In the genomic region with DNA sequence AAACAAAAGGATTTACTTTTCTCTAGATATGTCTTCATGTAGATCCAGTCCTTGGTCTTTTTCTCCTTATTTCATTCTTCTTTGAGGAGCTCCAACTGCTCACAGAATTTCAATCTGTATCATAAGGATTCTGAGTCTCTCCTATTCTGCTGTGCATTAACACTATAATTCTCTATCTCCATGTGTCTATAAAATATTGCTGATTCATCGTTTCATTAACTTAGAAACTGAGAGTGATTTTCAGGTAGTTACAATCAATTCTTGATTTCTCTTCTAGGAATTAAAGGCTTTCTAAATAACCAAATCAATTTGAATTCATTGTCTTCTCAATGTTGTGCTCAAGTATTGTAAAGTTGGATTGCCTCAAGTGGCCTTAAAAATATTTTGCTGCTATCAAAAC, we compare ENCODE assay signal across 24 cellular contexts.
DNase-seq lines count a peak whose midpoint lies in the region; ATAC-seq, FAIRE-seq and TF ChIP-seq lines count a peak whose summit lies in the region.
"Had no signal": no experiment of that assay in that cellular context is flagged by ENCODE, and none has a peak within 500 bp of the region (broad histone marks: within the 10 kb centered on the region; RNA-seq: fewer than 3 reads in every experiment).

No MANE protein-coding gene starts in this region.

- no peak overlapping the region for H3K23ac ChIP-seq in IMR-90 (ENCODE audit: low read depth, low read length)
- no peak overlapping the region for H3K23ac ChIP-seq in H1 (ENCODE audit: insufficient read length)

- dilution Hi-C loops in IMR-90 (cut with HindIII; ENCODE audit: low sequenced_read_pairs, unreplicated experiment): no loop called here

- WGBS in HepG2 (ENCODE audit: low lambda C conversion rate): 0% methylated on average over 1 of the region's 1 CpG
- 37% methylated on average over 1 of the region's 1 CpG for WGBS in right lobe of liver (ENCODE audit: insufficient coverage, low coverage, low lambda C conversion rate, missing lambda C conversion rate)
- WGBS in IMR-90 (ENCODE audit: extremely low coverage in 2 of 2, insufficient read length in 1 of 2), 2 experiments: no CpG with 5 or more reads among the region's 1 CpG
- 81% methylated on average over 1 of the region's 1 CpG; no CpG with 5 or more reads in 1 of the 2 experiments for whole genome bisulfite sequencing in H1 (ENCODE audit: extremely low coverage in 1 of 2, insufficient coverage in 1 of 2, insufficient read length in 1 of 2, insufficient replicate concordance in 2 of 2, low coverage in 1 of 2, low lambda C conversion rate in 2 of 2, missing lambda C conversion rate in 1 of 2), 2 experiments

- H4K8ac ChIP-seq in IMR-90 (ENCODE audit: low read depth in 2 of 2, low read length in 2 of 2) (no peak overlapping the region), H1 (ENCODE audit: extremely low read depth, insufficient read depth, low read length) (no peak overlapping the region)

- TF ChIP-seq EP300 in HepG2 (IDR thresholded peaks at IDR 0.05; ENCODE audit: low read depth in 2 of 2, low read length in 2 of 2) (no peak), HepG2 (CRISPR knock-in tag; IDR thresholded peaks at IDR 0.05; ENCODE audit: borderline replicate concordance) (no peak), H1 (IDR thresholded peaks at IDR 0.05; ENCODE audit: borderline replicate concordance in 1 of 2, low read depth in 2 of 2, low read length in 2 of 2) (no peak)

- H3K27me3 ChIP-seq in HepG2 (ENCODE audit: control insufficient read depth in 1 of 2, insufficient read depth in 2 of 2, low read length in 2 of 2) (no peaks in the 10 kb centered on the region), right lobe of liver (no peaks in the 10 kb centered on the region), IMR-90 (ENCODE audit: control insufficient read depth, insufficient read depth, low read length) (no peaks in the 10 kb centered on the region), H1 (replicated peaks in 1 of 4; ENCODE audit: control insufficient read depth in 3 of 4, extremely low read depth in 1 of 4, insufficient read depth in 3 of 4, low read length in 3 of 4) (no peaks in the 10 kb centered on the region)
- H3K27me3 ChIP-seq: BE2C, BLaER1 had no signal

- H4K20me1 ChIP-seq in HepG2 (ENCODE audit: insufficient read depth, low read length) (no peaks in the 10 kb centered on the region), IMR-90 (ENCODE audit: insufficient read depth, low read length) (no peaks in the 10 kb centered on the region), H1 (replicated peaks in 1 of 2; ENCODE audit: control insufficient read depth in 1 of 2, insufficient read depth in 2 of 2, low read length in 2 of 2) (no peaks in the 10 kb centered on the region)
- H4K20me1 ChIP-seq: BLaER1 had no signal

- H3K4ac ChIP-seq in IMR-90 (ENCODE audit: low read depth, low read length) (no peak overlapping the region), H1 (replicated peaks; ENCODE audit: insufficient read length, low read depth, low read length) (no peak overlapping the region)

- H3K4me2 ChIP-seq in HepG2 (ENCODE audit: low read depth, low read length) (no peak overlapping the region), IMR-90 (ENCODE audit: low read depth, low read length) (no peak overlapping the region), H1 (ENCODE audit: insufficient read depth in 1 of 2, low read depth in 2 of 2, low read length in 2 of 2) (no peak overlapping the region)
- H3K4me2 ChIP-seq: BLaER1 had no signal

- CTCF ChIA-PET in HepG2 (lab: Yijun Ruan, JAX; ENCODE audit: low intra/inter-chr PET ratio, low total read pairs): no interaction called here
- CTCF ChIA-PET in IMR-90 (lab: Yijun Ruan, JAX): no interaction called here
- CTCF ChIA-PET in H1 (lab: Charles Lee; ENCODE audit: partially characterized antibody): no interaction called here

- no peak overlapping the region for H3K9ac ChIP-seq in HepG2 (ENCODE audit: insufficient read depth, low read depth, low read length)
- no peak overlapping the region for H3K9ac ChIP-seq in IMR-90 (ENCODE audit: low read depth, low read length)
- no peak overlapping the region for H3K9ac ChIP-seq in H1 (replicated peaks in 1 of 4; ENCODE audit: extremely low read depth in 1 of 4, low read depth in 3 of 4, low read length in 3 of 4)
- H3K9ac ChIP-seq: BLaER1 had no signal

- no peak for TF ChIP-seq CTCF in HepG2 (CRISPR knock-in tag; IDR thresholded peaks at IDR 0.05)
- no peak for TF ChIP-seq CTCF in right lobe of liver (IDR thresholded peaks at IDR 0.05)
- TF ChIP-seq CTCF in IMR-90 (conservative IDR thresholded peaks at IDR 0.05; ENCODE audit: low read depth, low read length): no peak
- TF ChIP-seq CTCF in H1 (IDR thresholded peaks at IDR 0.05; ENCODE audit: control extremely low read depth in 1 of 3, insufficient read depth in 1 of 3, low read depth in 1 of 3, low read length in 3 of 3): no peak

- H2BK12ac ChIP-seq in H1 (ENCODE audit: low read depth, low read length): no peak overlapping the region

- DNase-seq in HepG2 (ENCODE audit: low spot score) (no peak), right lobe of liver (no peak), IMR-90 (no peak), H1 (ENCODE audit: low read depth in 1 of 2, low spot score in 2 of 2) (no peak), hippocampal formation (lab: John Stamatoyannopoulos, UW) (no peak)
- DNase-seq in activated CD4-positive, alpha-beta T cell treated with anti-CD3 and anti-CD28 coated beads for 48 hours: no peak
- DNase-seq: ACHN; BE2C; C1 segment of cervical spinal cord; CD4-positive, alpha-beta memory T cell; CD4-positive, CD25-positive, alpha-beta regulatory T cell; CD8-positive, alpha-beta memory T cell; COR-L47; DMS 273 treated with DMSO at 0.1 percent for 48 hours; DMS153; DMS53; DMS79; DND-41; GF-D8 had no signal

- POLR2A ChIA-PET in HepG2 (lab: Yijun Ruan, JAX) (no interaction called here), IMR-90 (lab: Charles Lee; ENCODE audit: unreplicated experiment) (no interaction called here), H1 (lab: Charles Lee; ENCODE audit: partially characterized antibody) (no interaction called here)

- H3K4me3 ChIP-seq in HepG2 (replicated peaks in 1 of 3; ENCODE audit: insufficient read depth in 1 of 3, low read depth in 2 of 3, low read length in 3 of 3) (no peak overlapping the region), right lobe of liver (no peak overlapping the region), IMR-90 (ENCODE audit: insufficient read depth, low read depth, low read length) (no peak overlapping the region), H1 (ENCODE audit: extremely low read depth in 1 of 4, insufficient read depth in 2 of 4, low read depth in 3 of 4, low read length in 4 of 4) (no peak overlapping the region)
- H3K4me3 ChIP-seq: BLaER1 had no signal

- no peaks in the 10 kb centered on the region for H3K9me1 ChIP-seq in IMR-90 (ENCODE audit: insufficient read depth, low read length)

- no TSS peak for BruUV-seq in HepG2 (replicated peaks; lab: Mats Ljungman, UMichigan)
- no TSS peak for BruUV-seq in IMR-90 (replicated peaks; lab: Mats Ljungman, UMichigan)

- H3K36me3 ChIP-seq in HepG2 (replicated peaks in 1 of 2; ENCODE audit: control insufficient read depth in 1 of 2, insufficient read depth in 2 of 2, low read length in 2 of 2): no peaks in the 10 kb centered on the region
- H3K36me3 ChIP-seq in right lobe of liver: no peaks in the 10 kb centered on the region
- H3K36me3 ChIP-seq in IMR-90 (ENCODE audit: control insufficient read depth, insufficient read depth, low read length): no peaks in the 10 kb centered on the region
- H3K36me3 ChIP-seq in H1 (ENCODE audit: control insufficient read depth in 2 of 4, insufficient read depth in 4 of 4, low read length in 3 of 4): no peaks in the 10 kb centered on the region
- H3K36me3 ChIP-seq: BE2C, BLaER1 had no signal

- H3K79me1 ChIP-seq in IMR-90 (ENCODE audit: low read depth in 1 of 2, low read length in 2 of 2) (no peaks in the 10 kb centered on the region), H1 (ENCODE audit: low read depth, low read length) (no peaks in the 10 kb centered on the region)

- H3K4me1 ChIP-seq in HepG2 (ENCODE audit: insufficient read depth, low read length) (no peaks in the 10 kb centered on the region), right lobe of liver (no peaks in the 10 kb centered on the region), IMR-90 (ENCODE audit: control insufficient read depth, insufficient read depth, low read length) (no peaks in the 10 kb centered on the region), H1 (replicated peaks in 1 of 4; ENCODE audit: control insufficient read depth in 3 of 4, insufficient read depth in 4 of 4, low read length in 3 of 4) (no peaks in the 10 kb centered on the region)
- H3K4me1 ChIP-seq: BE2C, BLaER1 had no signal

- in situ Hi-C loops in HepG2 (cut with HindIII; ENCODE audit: extremely low pct_ligation_motif_present, low pct_unique_long_range_greater_than_20kb): no loop called here
- in situ Hi-C loops in IMR-90 (cut with MboI; ENCODE audit: low sequenced_read_pairs): no loop called here

- no peak overlapping the region for H4K5ac ChIP-seq in IMR-90 (ENCODE audit: low read depth, low read length)
- H4K5ac ChIP-seq in H1 (ENCODE audit: insufficient read length, low read depth, low read length): no peak overlapping the region

- H3K18ac ChIP-seq in IMR-90 (ENCODE audit: low read depth, low read length): no peak overlapping the region
- no peak overlapping the region for H3K18ac ChIP-seq in H1 (ENCODE audit: extremely low read depth, low read length)

- H2AK9ac ChIP-seq in IMR-90 (replicated peaks; ENCODE audit: low read depth, low read length, poor library complexity): no peak overlapping the region

- H2BK5ac ChIP-seq in IMR-90 (ENCODE audit: low read depth, low read length, poor library complexity, severe bottlenecking) (no peak overlapping the region), H1 (ENCODE audit: low read depth, low read length) (no peak overlapping the region)

- H3K9me3 ChIP-seq in HepG2 (ENCODE audit: low read length) (no peaks in the 10 kb centered on the region), right lobe of liver (no peaks in the 10 kb centered on the region), IMR-90 (ENCODE audit: control insufficient read depth, insufficient read depth, low read length) (0 out of 2 replicates have a peak, but pooled peaks cover 4% of the 10 kb centered on the region), H1 (ENCODE audit: insufficient read depth in 2 of 2, low read depth in 1 of 2, low read length in 1 of 2) (no peaks in the 10 kb centered on the region)
- H3K9me3 ChIP-seq: BE2C, BLaER1 had no signal

- no peak overlapping the region for H4K91ac ChIP-seq in IMR-90 (ENCODE audit: insufficient read depth, low read depth, low read length)
- H4K91ac ChIP-seq in H1 (replicated peaks; ENCODE audit: insufficient read length, low read length): no peak overlapping the region

- H2AK5ac ChIP-seq in IMR-90 (ENCODE audit: low read depth, low read length) (no peak overlapping the region), H1 (ENCODE audit: low read depth, low read length) (no peak overlapping the region)

- H3K56ac ChIP-seq in IMR-90 (ENCODE audit: extremely low read depth, insufficient read depth, low read length): no peak overlapping the region
- H3K56ac ChIP-seq in H1 (replicated peaks; ENCODE audit: insufficient read length, low read depth, low read length): no peak overlapping the region

- H3K27ac ChIP-seq in HepG2 (ENCODE audit: extremely low read length, insufficient read depth, low read length): no peak overlapping the region
- H3K27ac ChIP-seq in right lobe of liver: no peak overlapping the region
- H3K27ac ChIP-seq in IMR-90 (ENCODE audit: insufficient read depth, low read length): no peak overlapping the region
- no peak overlapping the region for H3K27ac ChIP-seq in H1 (ENCODE audit: low read depth, low read length)
- H3K27ac ChIP-seq: 22Rv1, BLaER1 had no signal

- TF ChIP-seq RAD21 in HepG2 (CRISPR knock-in tag; IDR thresholded peaks at IDR 0.05) (no peak), IMR-90 (IDR thresholded peaks at IDR 0.05; ENCODE audit: low read length) (no peak), H1 (IDR thresholded peaks at IDR 0.05 in 1 of 2, conservative IDR thresholded peaks at IDR 0.05 in 1 of 2; ENCODE audit: low read depth in 2 of 2, low read length in 2 of 2) (no peak)

- intact Hi-C loops in HepG2 (cut with micrococcal nuclease; ENCODE audit: unreplicated experiment): no loop called here
- intact Hi-C loops in right lobe of liver (cut with DNase I): no loop called here
- intact Hi-C loops in IMR-90 (cut with micrococcal nuclease): no loop called here

- H2AFZ ChIP-seq in HepG2 (ENCODE audit: low read length) (no peak overlapping the region), IMR-90 (replicated peaks; ENCODE audit: low read length, poor library complexity) (no peak overlapping the region), H1 (ENCODE audit: low read length) (no peak overlapping the region)

- H2BK20ac ChIP-seq in IMR-90 (ENCODE audit: low read depth, low read length): no peak overlapping the region
- no peak overlapping the region for H2BK20ac ChIP-seq in H1 (ENCODE audit: low read length)

- H3K23me2 ChIP-seq in H1 (ENCODE audit: low read depth, low read length): no peaks in the 10 kb centered on the region

- H3K79me2 ChIP-seq in HepG2 (ENCODE audit: insufficient read depth, low read length): no peaks in the 10 kb centered on the region
- H3K79me2 ChIP-seq in H1 (ENCODE audit: control insufficient read depth in 1 of 2, insufficient read depth in 2 of 2, low read length in 2 of 2): no peaks in the 10 kb centered on the region

- H2BK15ac ChIP-seq in IMR-90 (ENCODE audit: low read depth, low read length): no peak overlapping the region
- H2BK15ac ChIP-seq in H1 (ENCODE audit: low read length): no peak overlapping the region

- H3K14ac ChIP-seq in IMR-90 (replicated peaks; ENCODE audit: low read depth, low read length) (no peak overlapping the region), H1 (ENCODE audit: insufficient read length) (no peak overlapping the region)

- TF ChIP-seq POLR2A in HepG2 (IDR thresholded peaks at IDR 0.05; ENCODE audit: insufficient read depth in 1 of 2, low read depth in 2 of 2, low read length in 2 of 2): no peak
- no peak for TF ChIP-seq POLR2A in right lobe of liver (IDR thresholded peaks at IDR 0.05)
- TF ChIP-seq POLR2A in IMR-90 (IDR thresholded peaks at IDR 0.05; ENCODE audit: low read depth, low read length): no peak
- no peak for TF ChIP-seq POLR2A in H1 (IDR thresholded peaks at IDR 0.05; ENCODE audit: control extremely low read depth in 1 of 2, low read depth in 2 of 2, low read length in 2 of 2)

- no peak overlapping the region for H2BK120ac ChIP-seq in IMR-90 (ENCODE audit: low read depth, low read length)
- H2BK120ac ChIP-seq in H1 (replicated peaks; ENCODE audit: low read depth, low read length): no peak overlapping the region

- FAIRE-seq in HepG2 (lab: Jason Lieb, UNC): no peak
- no peak for FAIRE-seq in H1 (lab: Jason Lieb, UNC)
- FAIRE-seq: G401.6, GM12891, GM19239 had no signal

- ATAC-seq in HepG2 (no peak), right lobe of liver (no peak), IMR-90 (ENCODE audit: low read depth) (no peak)
